ENCODE assay signal across 8 cellular contexts in the genomic region with DNA sequence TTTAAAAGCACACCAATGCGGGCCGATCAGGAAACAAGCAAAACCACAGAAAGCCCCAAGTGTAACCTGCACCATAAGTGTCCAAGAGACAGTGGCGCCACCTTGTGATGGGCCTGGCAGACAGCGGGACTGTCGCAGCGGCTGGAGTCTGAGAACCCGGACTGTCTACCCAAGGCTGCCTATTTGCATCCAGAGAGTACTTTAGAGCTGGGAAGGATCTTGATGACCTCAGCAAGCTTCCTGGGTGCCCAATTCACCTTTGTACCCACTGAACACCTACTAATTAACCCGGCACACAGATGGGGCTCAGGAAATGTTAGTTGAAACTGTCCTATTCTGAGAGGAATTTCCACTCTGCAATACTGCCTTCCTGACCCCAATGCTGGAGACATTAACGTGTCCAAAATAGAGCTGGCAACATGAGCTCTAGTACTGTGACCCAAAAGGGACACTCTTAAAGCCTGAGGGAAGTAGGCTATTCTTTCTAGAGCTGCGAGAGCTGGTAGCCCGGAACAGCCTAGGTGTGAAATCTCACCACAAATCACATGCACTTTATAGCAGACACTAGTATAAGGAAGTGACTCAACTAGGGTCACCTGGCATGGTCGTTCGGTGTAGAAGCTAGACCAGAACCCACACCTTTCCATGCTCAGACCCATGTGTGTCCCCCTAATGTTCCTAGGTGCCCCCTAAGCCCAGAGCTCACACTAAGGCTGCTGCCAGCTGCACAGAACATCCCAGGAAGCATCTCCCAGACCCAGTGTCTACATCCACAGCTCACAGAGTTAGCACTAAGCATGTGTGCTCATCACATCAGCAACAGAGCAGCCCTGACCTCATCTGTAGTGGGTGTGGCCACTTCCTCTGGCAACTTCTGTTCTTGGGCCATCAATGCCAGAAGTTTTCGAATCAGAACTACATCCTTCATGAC. TPM values are rescaled to one million over a fixed set of nuclear protein-coding genes. Genes with fewer than 3 reads are reported as not detected.
DNase-seq lines count a peak whose midpoint lies in the region; ATAC-seq and TF ChIP-seq lines count a peak whose summit lies in the region.

No MANE protein-coding gene starts in this region.

- H2BK120ac ChIP-seq in neuronal stem cell (ENCODE audit: low read depth, low read length), result no peak overlapping the region

- H3K27me3 ChIP-seq in Peyer's patch, result no peaks in the 10 kb centered on the region
- H3K27me3 ChIP-seq in fibroblast of lung (ENCODE audit: control insufficient read depth, insufficient read depth, low read length), result no peaks in the 10 kb centered on the region
- H3K27me3 ChIP-seq in neuronal stem cell (ENCODE audit: control insufficient read depth in 3 of 3, insufficient read depth in 3 of 3, low read depth in 1 of 3, low read length in 3 of 3), result no peaks in the 10 kb centered on the region

- H2BK12ac ChIP-seq in neuronal stem cell (ENCODE audit: low read length), result no peak overlapping the region

- H4K91ac ChIP-seq in neuronal stem cell (ENCODE audit: low read depth, low read length, poor library complexity), result no peak overlapping the region

- H3K79me1 ChIP-seq in neuronal stem cell (ENCODE audit: low read depth, low read length), result no peaks in the 10 kb centered on the region

- no peak overlapping the region for H3K4me3 Mint-ChIP-seq in activated T-cell treated with anti-CD3 and anti-CD28 coated beads, Interleukin-2, amount 50 U/mL, for 72 hours

- H3K4me3 ChIP-seq in Peyer's patch (peak overlapping the region in 1 of 4 donors; percentile 4), fibroblast of lung (replicated peaks in 1 of 4; ENCODE audit: control extremely low read depth in 1 of 4, insufficient read depth in 1 of 4, low read depth in 3 of 4, low read length in 4 of 4) (no peak overlapping the region), neuronal stem cell (ENCODE audit: low read length in 2 of 2) (no peak overlapping the region)

- H3K4me1 ChIP-seq in Peyer's patch (peaks cover 0 to 17% (median 12%) of the 10 kb centered on the region in 4 donors), fibroblast of lung (ENCODE audit: control insufficient read depth, extremely low read depth, insufficient read depth, low read length) (peaks cover 3% of the 10 kb centered on the region), neuronal stem cell (ENCODE audit: control insufficient read depth in 2 of 2, insufficient read depth in 1 of 2, low read depth in 1 of 2, low read length in 2 of 2) (no peaks in the 10 kb centered on the region)

- H3K23ac ChIP-seq in neuronal stem cell (ENCODE audit: low read depth, low read length, poor library complexity), result no peak overlapping the region

- peak overlapping the region; percentile 58 to 87 (median 72) for H3K27ac ChIP-seq in Peyer's patch
- peak overlapping the region; percentile 11 for H3K27ac ChIP-seq in fibroblast of lung (ENCODE audit: insufficient read depth, low read length)
- H3K27ac ChIP-seq in neuronal stem cell (replicated peaks; ENCODE audit: low read length), result no peak overlapping the region
- H3K27ac ChIP-seq in substantia nigra (ENCODE audit: low read depth, low read length, poor library complexity, severe bottlenecking), result no peak overlapping the region

- no peak overlapping the region for H2AK5ac ChIP-seq in neuronal stem cell (ENCODE audit: low read depth, low read length)

- H4K8ac ChIP-seq in neuronal stem cell (ENCODE audit: low read depth, low read length), result no peak overlapping the region

- peaks cover 0 to 23% (median 0%) of the 10 kb centered on the region in 3 donors for H3K36me3 ChIP-seq in Peyer's patch
- H3K36me3 ChIP-seq in fibroblast of lung (ENCODE audit: control insufficient read depth, insufficient read depth, low read length), result peaks cover 20% of the 10 kb centered on the region
- H3K36me3 ChIP-seq in neuronal stem cell (replicated peaks in 1 of 2; ENCODE audit: control insufficient read depth in 2 of 2, insufficient read depth in 2 of 2, low read length in 2 of 2), result peaks cover 40 to 92% of the 10 kb centered on the region in 2 donors

- no peak overlapping the region for H3K18ac ChIP-seq in neuronal stem cell (ENCODE audit: low read length)

- no peak overlapping the region for H3K14ac ChIP-seq in neuronal stem cell (ENCODE audit: low read length)

- H3K4ac ChIP-seq in neuronal stem cell (ENCODE audit: low read length), result no peak overlapping the region

- peaks cover 19% of the 10 kb centered on the region for H3K4me1 Mint-ChIP-seq in activated T-cell treated with anti-CD3 and anti-CD28 coated beads, Interleukin-2, amount 50 U/mL, for 72 hours (ENCODE audit: low read depth)

- no peaks in the 10 kb centered on the region for H3K79me2 ChIP-seq in fibroblast of lung (ENCODE audit: control insufficient read depth, insufficient read depth, low read length)

- H2BK5ac ChIP-seq in neuronal stem cell (ENCODE audit: low read length), result no peak overlapping the region

- TF ChIP-seq CTCF in Peyer's patch (IDR thresholded peaks at IDR 0.05), result peak; percentile 62 to 93 (median 79)
- TF ChIP-seq CTCF in fibroblast of lung (conservative IDR thresholded peaks at IDR 0.05 in 1 of 2, IDR thresholded peaks at IDR 0.05 in 1 of 2; ENCODE audit: low read depth in 1 of 2, low read length in 2 of 2), result peak; percentile 79 to 89

- H3K27ac Mint-ChIP-seq in activated T-cell treated with anti-CD3 and anti-CD28 coated beads, Interleukin-2, amount 50 U/mL, for 72 hours, result peak overlapping the region; percentile 16

- H2BK15ac ChIP-seq in neuronal stem cell (ENCODE audit: low read length), result no peak overlapping the region

- no peaks in the 10 kb centered on the region for H3K9me3 ChIP-seq in Peyer's patch
- no peaks in the 10 kb centered on the region for H3K9me3 ChIP-seq in fibroblast of lung (ENCODE audit: control insufficient read depth, insufficient read depth, low read depth, low read length)
- H3K9me3 ChIP-seq in neuronal stem cell (replicated peaks in 1 of 2; ENCODE audit: control insufficient read depth in 2 of 2, insufficient read depth in 1 of 2, low read depth in 1 of 2, low read length in 2 of 2), result no peaks in the 10 kb centered on the region

- H3K9ac ChIP-seq in fibroblast of lung (ENCODE audit: insufficient read depth, low read length) (no peak overlapping the region), neuronal stem cell (ENCODE audit: low read depth, low read length, poor library complexity) (no peak overlapping the region)

- ATAC-seq in GM21367 (IDR thresholded peaks at IDR 0.05; ENCODE audit: unreplicated experiment), result peak; percentile 73
- ATAC-seq in activated T-cell treated with anti-CD3 and anti-CD28 coated beads, Interleukin-2, amount 50 U/mL, for 72 hours (replicated peaks in 1 of 2), result peak; percentile 86 to 88

- no CpG with 5 or more reads among the region's 14 CpGs for WGBS in neuronal stem cell (ENCODE audit: extremely low coverage in 2 of 2, insufficient read length in 2 of 2, insufficient replicate concordance in 1 of 2), 2 donors

- H2AFZ ChIP-seq in fibroblast of lung (ENCODE audit: low read length) (no peak overlapping the region), neuronal stem cell (ENCODE audit: low read length) (no peak overlapping the region)

- TF ChIP-seq POLR2A in Peyer's patch (IDR thresholded peaks at IDR 0.05), result no peak

- H3K36me3 Mint-ChIP-seq in activated T-cell treated with anti-CD3 and anti-CD28 coated beads, Interleukin-2, amount 50 U/mL, for 72 hours (ENCODE audit: insufficient read depth in 2 of 2), result peaks cover 1 to 4% of the 10 kb centered on the region in 2 donors

- no peaks in the 10 kb centered on the region for H4K20me1 ChIP-seq in fibroblast of lung (ENCODE audit: control insufficient read depth, extremely low read depth, insufficient read depth, low read length)

- H3K4me2 ChIP-seq in fibroblast of lung (ENCODE audit: extremely low read depth, insufficient read depth, low read length), result no peak overlapping the region
- no peak overlapping the region for H3K4me2 ChIP-seq in neuronal stem cell (ENCODE audit: insufficient read depth, low read length, poor library complexity, severe bottlenecking)

- DNase-seq in DMS153 treated with DMSO at 0.1 percent for 48 hours (lab: John Stamatoyannopoulos, UW; ENCODE audit: unreplicated experiment) (peak; percentile 35), HPDE6-E6E7 (ENCODE audit: extremely low spot score) (peak; percentile 20), Peyer's patch (peak; percentile 92 to 96 (median 92)), fibroblast of lung (ENCODE audit: low read depth in 2 of 2) (peak; percentile 58 to 69), neuronal stem cell (ENCODE audit: low spot score) (peak; percentile 44), substantia nigra (lab: John Stamatoyannopoulos, UW) (peak in 46 of 49 donors; percentile 8 to 83 (median 58))
- DNase-seq in activated T-cell treated with anti-CD3 and anti-CD28 coated beads, Interleukin-2, amount 50 U/mL, for 72 hours, result peak; percentile 83 to 84

- no peaks in the 10 kb centered on the region for H3K9me3 Mint-ChIP-seq in activated T-cell treated with anti-CD3 and anti-CD28 coated beads, Interleukin-2, amount 50 U/mL, for 72 hours

- no peaks in the 10 kb centered on the region for H3K27me3 Mint-ChIP-seq in activated T-cell treated with anti-CD3 and anti-CD28 coated beads, Interleukin-2, amount 50 U/mL, for 72 hours (ENCODE audit: low read depth)

RNA-seq across cellular contexts. Expression of a gene that starts 25.4 kb away (rescaled TPM):
- 10 to 100 TPM in 3 of 4 donors, 1 to 10 TPM in 1; 9.1 to 27.2 (median 15.4) TPM for total RNA-seq in Peyer's patch
- 10 to 100 TPM; 23.5 to 28.0 TPM for total RNA-seq in activated T-cell treated with anti-CD3 and anti-CD28 coated beads, Interleukin-2, amount 50 U/mL, for 72 hours
- 9.2 and 9.4 TPM in 2 replicates for total RNA-seq in fibroblast of lung
- polyA plus RNA-seq in fibroblast of lung, result 9.9 and 11.9 TPM in 2 replicates
- polyA plus RNA-seq in fibroblast of lung (2012), result 20.5 and 22.8 TPM in 2 replicates
- 35.0 and 47.9 TPM in 2 replicates for polyA minus RNA-seq in fibroblast of lung (ENCODE audit: low replicate concordance)
- 4.9 TPM for polyA plus RNA-seq in neuronal stem cell (2013, experiment 1 of 2)
- 5.2 TPM for polyA plus RNA-seq in neuronal stem cell (2013, experiment 2 of 2)

RNA-seq across cellular contexts. Expression of a gene that starts 25.8 kb away (rescaled TPM):
- total RNA-seq in Peyer's patch (100 to 1,000 TPM in 2 of 4 donors, 10 to 100 TPM in 2; 60.1 to 287 (median 94.3) TPM), fibroblast of lung (66.9 and 68.1 TPM in 2 replicates)
- 100 to 1,000 TPM; 155 to 181 TPM for total RNA-seq in activated T-cell treated with anti-CD3 and anti-CD28 coated beads, Interleukin-2, amount 50 U/mL, for 72 hours
- 58.6 and 59.3 TPM in 2 replicates for polyA plus RNA-seq in fibroblast of lung
- polyA plus RNA-seq in fibroblast of lung (2012), result 28.4 and 30.5 TPM in 2 replicates
- polyA minus RNA-seq in fibroblast of lung (ENCODE audit: low replicate concordance), result 7.1 and 21.4 TPM in 2 replicates
- polyA plus RNA-seq in neuronal stem cell (2013, experiment 1 of 2), result 79.1 TPM
- polyA plus RNA-seq in neuronal stem cell (2013, experiment 2 of 2), result 78.1 TPM

Comparison
In these comparisons a context has a peak if more than half of its experiments do, and no peak if none do; other contexts are left out.
1. DNase-seq: peak in every context shown above with its lines; median percentile 92 in Peyer's patch; 84 in activated T-cell treated with anti-CD3 and anti-CD28 coated beads, Interleukin-2, amount 50 U/mL, for 72 hours; 64 in fibroblast of lung; 58 in substantia nigra; 44 in neuronal stem cell; 35 in DMS153 treated with DMSO at 0.1 percent for 48 hours; 20 in HPDE6-E6E7.
2. H3K27ac ChIP-seq: peak in Peyer's patch (4 of 4) and fibroblast of lung (single experiment); none in neuronal stem cell (single experiment) and substantia nigra (single experiment).